In genomic region chr6:43306086-43306485, GRCh38 we compare ENCODE assay signal across 30 cellular contexts. TPM values are rescaled to one million over a fixed set of nuclear protein-coding genes. Genes with fewer than 3 reads are reported as not detected.
DNase-seq lines count a peak whose midpoint lies in the region; ATAC-seq, FAIRE-seq and TF ChIP-seq lines count a peak whose summit lies in the region.
"Had no signal": no experiment of that assay in that cellular context is flagged by ENCODE, and none has a peak within 500 bp of the region (broad histone marks: within the 10 kb centered on the region; RNA-seq: fewer than 3 reads in every experiment).

No MANE protein-coding gene starts in this region.

- TF ChIP-seq CTCF in left ventricle myocardium inferior (IDR thresholded peaks at IDR 0.05; ENCODE audit: borderline replicate concordance) (no peak), right atrium auricular region (IDR thresholded peaks at IDR 0.05) (no peak), right lobe of liver (IDR thresholded peaks at IDR 0.05) (no peak), uterus (IDR thresholded peaks at IDR 0.05) (no peak)

- H3K36me3 ChIP-seq in left ventricle myocardium inferior (no peaks in the 10 kb centered on the region), right atrium auricular region (no peaks in the 10 kb centered on the region), right lobe of liver (peaks cover 0 to 35% (median 18%) of the 10 kb centered on the region in 4 donors), uterus (no peaks in the 10 kb centered on the region)
- H3K36me3 ChIP-seq: SJSA1 had no signal

- intact Hi-C loops in left ventricle myocardium inferior (cut with micrococcal nuclease) (no loop called here), right lobe of liver (cut with DNase I) (no loop called here), uterus (cut with DNase I; ENCODE audit: low total_unique reads) (no loop called here)

- H3K4me3 ChIP-seq in left ventricle myocardium inferior (no peak overlapping the region), right atrium auricular region (no peak overlapping the region), right lobe of liver (no peak overlapping the region), uterus (no peak overlapping the region)
- H3K4me3 ChIP-seq: A549, GM12878, SJSA1 had no signal

- WGBS in right lobe of liver (ENCODE audit: insufficient coverage, low coverage, low lambda C conversion rate, missing lambda C conversion rate), result 33% methylated on average over 2 of the region's 7 CpGs

- peaks cover 25% of the 10 kb centered on the region for H3K4me1 ChIP-seq in left ventricle myocardium inferior
- peaks cover 0 to 12% of the 10 kb centered on the region in 2 donors for H3K4me1 ChIP-seq in right atrium auricular region
- H3K4me1 ChIP-seq in right lobe of liver, result peaks cover 0 to 41% (median 2%) of the 10 kb centered on the region in 4 donors
- peaks cover 0 to 5% of the 10 kb centered on the region in 2 donors for H3K4me1 ChIP-seq in uterus
- H3K4me1 ChIP-seq: SJSA1 had no signal

- peak; percentile 21 to 36 (median 28) for ATAC-seq in right lobe of liver
- ATAC-seq: A549, GM12878, HCT116 had no signal

- TF ChIP-seq POLR2A in right lobe of liver (IDR thresholded peaks at IDR 0.05) (no peak), uterus (IDR thresholded peaks at IDR 0.05) (no peak)

- peak; percentile 33 for FAIRE-seq in HTR-8/SVneo (lab: Jason Lieb, UNC)
- FAIRE-seq: A549, GM12878, H1 had no signal

- H3K9me3 ChIP-seq in left ventricle myocardium inferior (replicated peaks) (no peaks in the 10 kb centered on the region), right atrium auricular region (no peaks in the 10 kb centered on the region), right lobe of liver (no peaks in the 10 kb centered on the region), uterus (no peaks in the 10 kb centered on the region)
- H3K9me3 ChIP-seq: A549, SJSA1 had no signal

- peaks cover under 1% of the 10 kb centered on the region for H3K27me3 ChIP-seq in left ventricle myocardium inferior (ENCODE audit: low read depth)
- H3K27me3 ChIP-seq in right atrium auricular region, result no peaks in the 10 kb centered on the region
- no peaks in the 10 kb centered on the region for H3K27me3 ChIP-seq in right lobe of liver
- H3K27me3 ChIP-seq in uterus, result no peaks in the 10 kb centered on the region

- H3K27ac ChIP-seq in left ventricle myocardium inferior (replicated peaks) (peak overlapping the region; percentile 36), right atrium auricular region (no peak overlapping the region), right lobe of liver (peak overlapping the region; percentile 43 to 67 (median 47)), uterus (no peak overlapping the region)
- H3K27ac ChIP-seq: A549, SJSA1 had no signal

- DNase-seq in left ventricle myocardium inferior (no peak), right atrium auricular region (ENCODE audit: low spot score) (no peak), HTR-8/SVneo (ENCODE audit: insufficient read length, low spot score) (no peak), glomerular visceral epithelial cell (ENCODE audit: extremely low spot score) (peak; percentile 40), right lobe of liver (no peak), NCI-H524 treated with DMSO at 0.1 percent for 48 hours (lab: John Stamatoyannopoulos, UW) (no peak), uterus (no peak), NCI-H1092 treated with DMSO at 0.1 percent for 48 hours (lab: John Stamatoyannopoulos, UW) (no peak)
- DNase-seq: C1 segment of cervical spinal cord; CD4-positive, alpha-beta memory T cell; COR-L47; DMS53; EL; GDM1; KBM-7; NCI-H1048; NCI-H1417 treated with DMSO at 0.1 percent for 48 hours; NCI-H1694 treated with DMSO at 0.1 percent for 48 hours; NCI-H2081 treated with DMSO at 0.1 percent for 48 hours; NCI-H2171; NCI-H526; NCI-H82; Right ventricle myocardium superior; RPMI8226 had no signal

RNA-seq across cellular contexts. Expression of gene CRIP3, which starts 2.5 kb away (rescaled TPM):
- total RNA-seq in left ventricle myocardium inferior (42.3 TPM), right atrium auricular region (1 to 10 TPM in 1 of 2 donors, not detected in 1; 1.5 TPM), right lobe of liver (1 to 10 TPM; 2.1 to 7.9 (median 5.2) TPM), uterus (1 to 10 TPM in 2 of 4 donors, not detected in 2; 1.5 to 2.7 TPM)
- total RNA-seq: HT-29, SJSA1 had no signal

RNA-seq across cellular contexts. Expression of gene SLC22A7, which starts 8.0 kb away (rescaled TPM):
- total RNA-seq in left ventricle myocardium inferior (not detected), right atrium auricular region (not detected), right lobe of liver (100 to 1,000 TPM; 145 to 348 (median 185) TPM), uterus (not detected)
- total RNA-seq: CD4-positive, alpha-beta memory T cell; H1; HT-29; Right ventricle myocardium superior; SJSA1 had no signal

Comparison
In these comparisons a context has a peak if more than half of its experiments do, and no peak if none do; other contexts are left out.
1. H3K27ac ChIP-seq: peak in left ventricle myocardium inferior (single experiment) and right lobe of liver (3 of 3); none in right atrium auricular region (0 of 2) and uterus (0 of 2).
2. RNA of gene SLC22A7, which starts 8.0 kb away (total RNA-seq): 145 to 348 TPM in right lobe of liver; not detected in left ventricle myocardium inferior (single experiment), not detected in right atrium auricular region and not detected in uterus; every median in the first group is over 100 times any median in the second.